ENCODE assay signal across 13 cellular contexts in genomic region chr19:22215275-22215991, GRCh38. TPM values are rescaled to one million over a fixed set of nuclear protein-coding genes. Genes with fewer than 3 reads are reported as not detected.
A peak's percentile ranks its signal among the peaks of the same experiment; 100 is the strongest.
DNase-seq lines count a peak whose midpoint lies in the region; ATAC-seq and TF ChIP-seq lines count a peak whose summit lies in the region.
"Not testable (repeated sequence)": the region's sequence is repeated elsewhere in the genome, so short reads cannot be mapped to it uniquely, and the experiment has no call there.
"Had no signal": no experiment of that assay in that cellular context is flagged by ENCODE, and none has a peak within 500 bp of the region (broad histone marks: within the 10 kb centered on the region; RNA-seq: fewer than 3 reads in every experiment).

No MANE protein-coding gene starts in this region.

- not testable (repeated sequence) for H3K9me2 ChIP-seq in GM23248 (ENCODE audit: insufficient read depth)

- ATAC-seq in heart right ventricle, result peak; percentile 91 to 98 (median 96)
- peak; percentile 34 to 75 (median 40) for ATAC-seq in right lobe of liver

- WGBS in GM23248 (ENCODE audit: low coverage in 1 of 2, low lambda C conversion rate in 2 of 2, missing lambda C conversion rate in 2 of 2), 2 experiments, result 8 to 9% methylated on average over 23 of the region's 26 CpGs
- WGBS in heart right ventricle, 2 donors, result 3 to 4% methylated on average over 25 to 26 of the region's 26 CpGs
- 8% methylated on average over 5 of the region's 26 CpGs for WGBS in right lobe of liver (ENCODE audit: insufficient coverage, low coverage, low lambda C conversion rate, missing lambda C conversion rate)
- 5 to 10% (median 9%) methylated on average over 18 to 26 of the region's 26 CpGs for WGBS in stomach, 5 donors

- H3K36me3 ChIP-seq in GM23248 (ENCODE audit: low read depth); right lobe of liver; parathyroid adenoma (ENCODE audit: control insufficient read depth, insufficient read depth, low read length); stomach; vagina: not testable (repeated sequence)
- H3K36me3 ChIP-seq in heart right ventricle, result peaks cover 0 to 13% (median 0%) of the 10 kb centered on the region in 9 donors

- not testable (repeated sequence) for H3K9ac ChIP-seq in GM23248, parathyroid adenoma

- in situ Hi-C loops in GM23248 (cut with MboI), result not testable (repeated sequence)

- intact Hi-C loops in heart right ventricle (cut with DNase I); right lobe of liver (cut with DNase I); stomach (cut with DNase I; ENCODE audit: low total_unique reads); vagina (cut with DNase I): not testable (repeated sequence)

- DNase-seq in GM23248 (peak; percentile 0), RPMI8226 (peak; percentile 52), caudate nucleus (lab: John Stamatoyannopoulos, UW) (peak in 47 of 61 donors; percentile 0 to 54 (median 10)), heart right ventricle (peak; percentile 54 to 79), right lobe of liver (peak in 2 of 3 donors; percentile 15 to 47)
- not testable (repeated sequence) for DNase-seq in stomach; vagina (ENCODE audit: extremely low spot score in 2 of 2)

- not testable (repeated sequence) for TF ChIP-seq CTCF in heart right ventricle (IDR thresholded peaks at IDR 0.05); right lobe of liver (IDR thresholded peaks at IDR 0.05); parathyroid adenoma (IDR thresholded peaks at IDR 0.05); stomach (IDR thresholded peaks at IDR 0.05); vagina (IDR thresholded peaks at IDR 0.05)

- not testable (repeated sequence) for H3K4me3 ChIP-seq in GM23248
- peak overlapping the region; percentile 40 to 67 (median 64) for H3K4me3 ChIP-seq in heart right ventricle
- H3K4me3 ChIP-seq in right lobe of liver, result peak overlapping the region in 1 of 3 donors; percentile 7
- H3K4me3 ChIP-seq in parathyroid adenoma (ENCODE audit: low read depth, low read length), result peak overlapping the region; percentile 96
- peak overlapping the region; percentile 24 to 36 (median 33) for H3K4me3 ChIP-seq in stomach
- peak overlapping the region; percentile 36 to 45 for H3K4me3 ChIP-seq in vagina

- not testable (repeated sequence) for H3K4me1 ChIP-seq in GM23248 (ENCODE audit: insufficient read depth); heart right ventricle; right lobe of liver; parathyroid adenoma; stomach; vagina

- not testable (repeated sequence) for H3K27me3 ChIP-seq in GM23248 (replicated peaks; ENCODE audit: insufficient read depth); heart right ventricle; right lobe of liver; parathyroid adenoma (ENCODE audit: control insufficient read depth, insufficient read depth, low read length); stomach; vagina

- H3K79me2 ChIP-seq in GM23248 (ENCODE audit: insufficient read depth); parathyroid adenoma: not testable (repeated sequence)

- not testable (repeated sequence) for H3K4me2 ChIP-seq in GM23248 (ENCODE audit: unreplicated experiment)
- H3K4me2 ChIP-seq in parathyroid adenoma (ENCODE audit: low read length), result peak overlapping the region; percentile 74

- H4K20me1 ChIP-seq in GM23248 (ENCODE audit: insufficient read depth), result not testable (repeated sequence)

- not testable (repeated sequence) for H3K9me3 ChIP-seq in GM23248 (ENCODE audit: low read depth); right lobe of liver; parathyroid adenoma (ENCODE audit: control insufficient read depth, low read length); vagina
- H3K9me3 ChIP-seq in heart right ventricle (peaks cover 0 to 89% (median 0%) of the 10 kb centered on the region in 11 donors), stomach (peaks cover under 1 to 84% (median 56%) of the 10 kb centered on the region in 4 donors)

- not testable (repeated sequence) for TF ChIP-seq EP300 in stomach (IDR thresholded peaks at IDR 0.05)

- H3K27ac ChIP-seq in GM23248; caudate nucleus (ENCODE audit: low read depth, low read length); right lobe of liver; parathyroid adenoma: not testable (repeated sequence)
- peak overlapping the region; percentile 39 to 86 (median 76) for H3K27ac ChIP-seq in heart right ventricle
- H3K27ac ChIP-seq in stomach, result peak overlapping the region in 1 of 5 donors; percentile 70
- peak overlapping the region; percentile 36 for H3K27ac ChIP-seq in vagina

- not testable (repeated sequence) for TF ChIP-seq POLR2A in right lobe of liver (IDR thresholded peaks at IDR 0.05); stomach (IDR thresholded peaks at IDR 0.05); vagina (IDR thresholded peaks at IDR 0.05)

- H2AFZ ChIP-seq in GM23248, parathyroid adenoma: not testable (repeated sequence)

- H3F3A ChIP-seq in GM23248 (ENCODE audit: insufficient read depth), result not testable (repeated sequence)

RNA-seq across cellular contexts. Expression of gene ZNF676, which starts 18.7 kb away (rescaled TPM):
- total RNA-seq in GM23248 (2014; rRNA removed; shearing (Covaris generic)), result under 0.01 and 0.63 TPM in 2 replicates
- polyA plus RNA-seq in GM23248 (2016; fragmentation: Nextera tagmentation; extraction: Ambion mirVana) (not detected in 2 replicates), heart right ventricle (1 to 10 TPM in 1 of 2 donors, under 1 TPM in 1; 0.45 to 2.9 TPM), stomach (under 1 TPM in 2 of 3 donors, not detected in 1; 0.05 to 0.19 TPM)
- total RNA-seq in heart right ventricle (1 to 10 TPM; 1.4 to 6.4 (median 2.6) TPM), right lobe of liver (under 1 TPM in 4 of 6 experiments, not detected in 2; 0.06 to 0.51 (median 0.23) TPM), stomach (1 to 10 TPM in 2 of 5 donors, under 1 TPM in 1, not detected in 2; 0.58 to 3.1 (median 1.0) TPM), vagina (0.74 TPM)
- total RNA-seq: activated T-cell treated with anti-CD3 and anti-CD28 coated beads, Interleukin-2, amount 50 U/mL, for 72 hours; CD4-positive, CD25-positive, alpha-beta regulatory T cell; mesothelial cell of epicardium; neural crest cell had no signal
- polyA plus RNA-seq: AG04450; CD4-positive, CD25-positive, alpha-beta regulatory T cell had no signal
